1 cellular context compared by ENCODE assay signal in the genomic region with DNA sequence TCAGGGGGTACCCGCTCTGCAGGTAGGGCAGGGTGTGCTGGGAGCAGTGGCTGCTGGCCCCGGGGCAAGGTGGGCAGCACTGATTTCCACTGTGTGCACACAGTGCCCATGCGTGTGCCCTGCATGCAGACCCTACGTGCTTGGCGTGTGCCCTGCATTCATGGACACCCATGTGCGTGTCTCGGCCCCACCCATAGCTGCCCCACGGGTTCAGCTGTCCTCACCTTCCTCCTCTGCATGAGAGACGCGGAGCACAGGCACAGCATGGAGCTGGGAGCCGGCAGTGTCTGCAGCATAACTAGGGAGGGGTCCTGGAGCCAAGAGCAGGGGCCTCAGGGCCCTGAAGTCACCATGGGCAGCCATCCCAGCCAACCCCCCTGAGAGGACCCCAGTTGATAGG.
TF ChIP-seq lines count a peak whose summit lies in the region.

No MANE protein-coding gene starts in this region.

TF ChIP-seq in H1, 55 proteins besides CTCF, POLR2A, EP300 and RAD21:
- TF ChIP-seq TAF7 (optimal IDR thresholded peaks at IDR 0.05; ENCODE audit: borderline replicate concordance, low read depth, low read length): no peak
- TF ChIP-seq NANOG (IDR thresholded peaks at IDR 0.05; ENCODE audit: insufficient read depth, low read depth, low read length, poor library complexity, severe bottlenecking): no peak
- no peak for TF ChIP-seq HDAC2 (IDR thresholded peaks at IDR 0.05; ENCODE audit: borderline replicate concordance in 1 of 2, low read depth in 2 of 2, low read length in 2 of 2)
- no peak for TF ChIP-seq KDM1A (IDR thresholded peaks at IDR 0.05; ENCODE audit: borderline replicate concordance, low read length)
- no peak for TF ChIP-seq PHF8 (conservative IDR thresholded peaks at IDR 0.05; ENCODE audit: low read depth, low read length)
- no peak for TF ChIP-seq EGR1 (IDR thresholded peaks at IDR 0.05; ENCODE audit: borderline replicate concordance, low read depth, low read length)
